Comparison of ENCODE assay signal across 18 cellular contexts in the genomic region with DNA sequence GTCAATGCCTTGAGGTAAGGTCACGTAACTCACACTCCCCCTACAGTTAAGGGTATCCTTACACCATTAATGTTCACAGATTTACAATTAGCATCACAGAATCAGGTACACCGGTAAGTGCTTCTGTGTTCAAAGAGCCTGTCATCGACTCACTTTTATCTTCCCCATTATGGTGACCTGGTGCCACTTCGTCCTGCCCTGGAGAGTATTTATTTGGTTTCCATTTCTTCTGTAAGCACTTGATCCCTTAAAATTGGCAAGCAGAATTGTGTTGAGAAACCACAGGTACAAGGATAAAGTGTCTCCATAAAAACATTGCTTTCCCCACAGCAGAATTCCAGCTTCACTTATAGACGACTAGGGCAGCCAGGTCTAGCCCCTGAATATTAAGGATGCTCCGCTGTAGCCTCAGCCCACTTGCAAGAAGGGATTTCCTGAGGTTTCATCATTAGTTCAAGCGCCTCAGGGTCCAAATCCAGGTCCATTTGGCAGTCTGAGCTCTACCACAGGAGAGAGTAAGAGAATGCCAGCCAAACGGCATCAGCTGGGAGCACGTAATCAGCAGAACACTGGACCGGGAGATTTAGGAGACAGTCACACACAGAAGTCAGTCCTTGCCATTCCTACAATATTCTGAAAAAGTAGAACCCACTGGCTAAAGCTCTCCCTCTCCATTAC.
"Had no signal": no experiment of that assay in that cellular context is flagged by ENCODE, and none has a peak within 500 bp of the region (broad histone marks: within the 10 kb centered on the region; RNA-seq: fewer than 3 reads in every experiment).

No MANE protein-coding gene starts in this region.

- H3K36me3 ChIP-seq: neutrophil, vagina had no signal

- H3K9me3 ChIP-seq: heart left ventricle, neutrophil, tibial nerve, vagina had no signal

- H3K27ac ChIP-seq: foreskin keratinocyte, neutrophil, skin epidermis, tibial nerve, vagina had no signal

- ATAC-seq: activated T-cell treated with anti-CD3 and anti-CD28 coated beads, Interleukin-2, amount 50 U/mL, for 72 hours; foreskin keratinocyte; heart left ventricle; naive thymus-derived CD4-positive, alpha-beta T cell had no signal

- H3K4me3 ChIP-seq: heart left ventricle, skin epidermis, tibial nerve, vagina had no signal

- DNase-seq: activated CD4-positive, alpha-beta T cell treated with anti-CD3 and anti-CD28 coated beads, Interleukin-2, amount 10 ng/mL, durations not matched to agents 7 days and 5 days; activated CD8-positive, alpha-beta memory T cell treated with anti-CD3 and anti-CD28 coated beads, Interleukin-2, amount 50 U/mL, for 48 hours; activated gamma-delta T cell treated with Interleukin-2 at 50 U/mL for 16 hours; activated naive CD8-positive, alpha-beta T cell treated with anti-CD3 and anti-CD28 coated beads for 36 hours; activated T-cell treated with anti-CD3 and anti-CD28 coated beads, Interleukin-2, amount 50 U/mL, for 72 hours; cortex of kidney; effector CD4-positive, alpha-beta T cell; foreskin keratinocyte; heart left ventricle; naive thymus-derived CD4-positive, alpha-beta T cell; stimulated activated CD4-positive, alpha-beta T cell treated with anti-CD3 and anti-CD28 coated beads, Interleukin-15, amount 100 ng/mL, for 24 hours; stimulated activated CD4-positive, alpha-beta T cell treated with anti-CD3 and anti-CD28 coated beads, Interleukin-4, amount 100 ng/mL, for 1 hour; stimulated activated naive CD4-positive, alpha-beta T cell; substantia nigra had no signal

- H3K4me1 ChIP-seq: foreskin keratinocyte, tibial nerve, vagina had no signal

- H3K27me3 ChIP-seq: foreskin keratinocyte, heart left ventricle, neutrophil, tibial nerve, vagina had no signal
